Comparison of ENCODE assay signal across 8 cellular contexts in genomic region chr15:63504247-63504978, GRCh38. TPM values are rescaled to one million over a fixed set of nuclear protein-coding genes. Genes with fewer than 3 reads are reported as not detected.
DNase-seq lines count a peak whose midpoint lies in the region; ATAC-seq lines count a peak whose summit lies in the region.

USP3 (plus strand) TSS chr15:63504593; CDS start chr15:63504740, 147 bp downstream.

- DNase-seq in DMS 273 treated with DMSO at 0.1 percent for 48 hours (lab: John Stamatoyannopoulos, UW) (peak; percentile 49), OCI-M2 (lab: John Stamatoyannopoulos, UW; ENCODE audit: unreplicated experiment) (peak; percentile 43), activated T-cell treated with anti-CD3 and anti-CD28 coated beads for 4 hours (peak; percentile 93), epithelial cell of prostate (ENCODE audit: low read depth, low spot score) (peak; percentile 60), mucosa of gallbladder (ENCODE audit: low spot score) (peak; percentile 95)
- DNase-seq in stimulated activated CD8-positive, alpha-beta memory T cell treated with anti-CD3 and anti-CD28 coated beads, Interleukin-4, amount 100 ng/mL, for 24 hours (ENCODE audit: low read depth), result peak; percentile 87

- H3K27ac Mint-ChIP-seq in IgD-negative memory B cell, result peak within 1 kb of the TSS; percentile 97 to 100 (median 99)

- ATAC-seq in GM21528 (IDR thresholded peaks at IDR 0.05; ENCODE audit: low FRiP score, unreplicated experiment), result peak; percentile 60

- no peaks in the 10 kb centered on the region for H3K9me3 Mint-ChIP-seq in IgD-negative memory B cell

- peaks cover 60 to 69% (median 66%) of the 10 kb centered on the region in 3 donors for H3K4me1 Mint-ChIP-seq in IgD-negative memory B cell

- H3K4me3 Mint-ChIP-seq in IgD-negative memory B cell, result peak within 1 kb of the TSS; percentile 95 to 99 (median 97)

- H3K27me3 Mint-ChIP-seq in IgD-negative memory B cell, result no peaks in the 10 kb centered on the region

- H3K27ac ChIP-seq in epithelial cell of prostate, result peak within 1 kb of the TSS; percentile 99

- peaks cover 1% of the 10 kb centered on the region for H3K36me3 Mint-ChIP-seq in IgD-negative memory B cell

RNA-seq across cellular contexts. Expression of gene USP3, which starts in this region (rescaled TPM):
- polyA plus RNA-seq in IgD-negative memory B cell, result 42.7 TPM
- 81.2 TPM for total RNA-seq in mucosa of gallbladder

Comparison
In these comparisons a context has a peak if more than half of its experiments do, and no peak if none do; other contexts are left out.
1. Peak in every context shown above with its lines: DNase-seq, ATAC-seq and H3K27ac ChIP-seq.
2. DNase-seq: peak in every context shown above with its lines; median percentile 95 in mucosa of gallbladder; 93 in activated T-cell treated with anti-CD3 and anti-CD28 coated beads for 4 hours; 87 in stimulated activated CD8-positive, alpha-beta memory T cell treated with anti-CD3 and anti-CD28 coated beads, Interleukin-4, amount 100 ng/mL, for 24 hours; 60 in epithelial cell of prostate; 49 in DMS 273 treated with DMSO at 0.1 percent for 48 hours; 43 in OCI-M2.